11 cellular contexts compared by ENCODE assay signal in genomic region chr15:101500865-101501551, GRCh38. TPM values are rescaled to one million over a fixed set of nuclear protein-coding genes. Genes with fewer than 3 reads are reported as not detected.
DNase-seq lines count a peak whose midpoint lies in the region; ATAC-seq and TF ChIP-seq lines count a peak whose summit lies in the region.
"Had no signal": no experiment of that assay in that cellular context is flagged by ENCODE, and none has a peak within 500 bp of the region (broad histone marks: within the 10 kb centered on the region; RNA-seq: fewer than 3 reads in every experiment).

No MANE protein-coding gene starts in this region.

- intact Hi-C loops in dorsolateral prefrontal cortex (cut with DNase I), result loop anchor here in 1 of 2 donors (5.0 kb wide), 1 partner anchor 76 kb away; no protein-coding TSS in a partner anchor
- intact Hi-C loops in mucosa of descending colon (cut with DNase I, micrococcal nuclease), result no loop called here

- H3K9ac ChIP-seq in DND-41 (ENCODE audit: low read depth, low read length), result no peak overlapping the region

- H4K20me1 ChIP-seq in DND-41 (ENCODE audit: insufficient read depth, low read length), result 0 out of 2 replicates have a peak, but pooled peaks cover 2% of the 10 kb centered on the region

- H3K9me3 ChIP-seq in DND-41 (ENCODE audit: insufficient read depth, low read length, severe bottlenecking) (no peaks in the 10 kb centered on the region), mucosa of descending colon (no peaks in the 10 kb centered on the region)

- H3K27me3 ChIP-seq in DND-41 (ENCODE audit: insufficient read depth, low read length, poor library complexity) (no peaks in the 10 kb centered on the region), dorsolateral prefrontal cortex (peaks cover 0 to 4% (median 0%) of the 10 kb centered on the region in 45 donors)

- H2AFZ ChIP-seq in DND-41 (ENCODE audit: low read depth, low read length), result no peak overlapping the region

- H3K4me1 ChIP-seq in DND-41 (ENCODE audit: insufficient read depth, low read length), result peaks cover 27% of the 10 kb centered on the region
- peaks cover 27% of the 10 kb centered on the region for H3K4me1 ChIP-seq in mucosa of descending colon (ENCODE audit: low read depth)

- ATAC-seq in DND-41 (ENCODE audit: insufficient read depth, low read depth), result no peak
- ATAC-seq in HG03103 (IDR thresholded peaks at IDR 0.05; ENCODE audit: low read depth, unreplicated experiment), result peak; percentile 36
- peak; percentile 30 for ATAC-seq in mucosa of descending colon
- ATAC-seq in HG03442 (IDR thresholded peaks at IDR 0.05; ENCODE audit: unreplicated experiment), result no peak
- ATAC-seq in GM18511 (IDR thresholded peaks at IDR 0.05; ENCODE audit: unreplicated experiment), result no peak

- H3K4me3 ChIP-seq in DND-41 (ENCODE audit: low read depth in 1 of 2, low read length in 2 of 2) (no peak overlapping the region), dorsolateral prefrontal cortex (peak overlapping the region in 7 of 59 donors; percentile 22 to 50 (median 30)), mucosa of descending colon (no peak overlapping the region)
- H3K4me3 ChIP-seq: skin epidermis had no signal

- no peaks in the 10 kb centered on the region for H3K36me3 ChIP-seq in DND-41 (ENCODE audit: insufficient read depth, low read length)
- no peaks in the 10 kb centered on the region for H3K36me3 ChIP-seq in mucosa of descending colon (ENCODE audit: low read depth)

- H3K4me2 ChIP-seq in DND-41 (ENCODE audit: insufficient read depth, low read length), result peak overlapping the region; percentile 29; the same call in 1 of the 2 replicates

- H3K27ac ChIP-seq in DND-41 (ENCODE audit: low read length), result peak overlapping the region; percentile 37; the same call in 1 of the 2 replicates
- peak overlapping the region in 39 of 59 donors; percentile 2 to 83 (median 72) for H3K27ac ChIP-seq in dorsolateral prefrontal cortex

- TF ChIP-seq CTCF in DND-41 (IDR thresholded peaks at IDR 0.05; ENCODE audit: borderline replicate concordance, extremely low read depth, low read length, poor library complexity, severe bottlenecking) (no peak), dorsolateral prefrontal cortex (IDR thresholded peaks at IDR 0.05 in 54 of 56, conservative IDR thresholded peaks at IDR 0.05 in 2 of 56; ENCODE audit: low read depth in 1 of 56, partially characterized antibody in 56 of 56) (no peak), mucosa of descending colon (IDR thresholded peaks at IDR 0.05) (no peak)

- no peaks in the 10 kb centered on the region for H3K79me2 ChIP-seq in DND-41 (ENCODE audit: insufficient read depth, low read length)

- DNase-seq in DND-41 (no peak), dorsolateral prefrontal cortex (peak in 1 of 10 donors; percentile 8), mucosa of descending colon (peak in 1 of 3 donors; percentile 51), HCEC 1CT (no peak), DMS53 treated with DMSO at 0.1 percent for 48 hours (lab: John Stamatoyannopoulos, UW; ENCODE audit: unreplicated experiment) (no peak)
- DNase-seq: effector memory CD4-positive, alpha-beta T cell; SW 1271 had no signal

RNA-seq across cellular contexts. Expression of gene PCSK6, which starts 11.5 kb away (rescaled TPM):
- total RNA-seq in dorsolateral prefrontal cortex, result 100 to 1,000 TPM in 22 of 120 experiments, 10 to 100 TPM in 98; 15.2 to 217 (median 52.8) TPM
- total RNA-seq in mucosa of descending colon, result 10 to 100 TPM; 21.3 to 58.4 (median 30.3) TPM

Comparison
In these comparisons a context has a peak if more than half of its experiments do, and no peak if none do; other contexts are left out.
1. ATAC-seq: peak in HG03103 (single experiment) and mucosa of descending colon (single experiment); none in DND-41 (single experiment), HG03442 (single experiment) and GM18511 (single experiment).